In genomic region chr10:4059471-4060138, GRCh38 we compare ENCODE assay signal across 14 cellular contexts.
DNase-seq lines count a peak whose midpoint lies in the region; ATAC-seq, FAIRE-seq and TF ChIP-seq lines count a peak whose summit lies in the region.
"Had no signal": no experiment of that assay in that cellular context is flagged by ENCODE, and none has a peak within 500 bp of the region (broad histone marks: within the 10 kb centered on the region; RNA-seq: fewer than 3 reads in every experiment).

No MANE protein-coding gene starts in this region.

- H3K4me1 ChIP-seq in Panc1 (ENCODE audit: control insufficient read depth, insufficient read depth, low read length) (peaks cover 39% of the 10 kb centered on the region), H1 (replicated peaks in 1 of 4; ENCODE audit: control insufficient read depth in 3 of 4, insufficient read depth in 4 of 4, low read length in 3 of 4) (no peaks in the 10 kb centered on the region), vagina (peaks cover 55% of the 10 kb centered on the region)

- TF ChIP-seq RAD21 in H1 (IDR thresholded peaks at IDR 0.05 in 1 of 2, conservative IDR thresholded peaks at IDR 0.05 in 1 of 2; ENCODE audit: low read depth in 2 of 2, low read length in 2 of 2) = no peak

- H3K9me3 ChIP-seq in Panc1 (ENCODE audit: control insufficient read depth, insufficient read depth, low read depth, low read length) = no peaks in the 10 kb centered on the region; the same call in 1 of the 2 replicates
- H3K9me3 ChIP-seq in H1 (ENCODE audit: insufficient read depth in 2 of 2, low read depth in 1 of 2, low read length in 1 of 2) = no peaks in the 10 kb centered on the region
- no peaks in the 10 kb centered on the region for H3K9me3 ChIP-seq in vagina
- H3K9me3 ChIP-seq: left ventricle myocardium inferior had no signal

- H2BK12ac ChIP-seq in H1 (ENCODE audit: low read depth, low read length) = no peak overlapping the region

- no peaks in the 10 kb centered on the region for H4K20me1 ChIP-seq in H1 (replicated peaks in 1 of 2; ENCODE audit: control insufficient read depth in 1 of 2, insufficient read depth in 2 of 2, low read length in 2 of 2)

- no peaks in the 10 kb centered on the region for H3K23me2 ChIP-seq in H1 (ENCODE audit: low read depth, low read length)

- H3K14ac ChIP-seq in H1 (ENCODE audit: insufficient read length) = no peak overlapping the region

- H2AFZ ChIP-seq in H1 (ENCODE audit: low read length) = 0 out of 2 replicates have a peak overlapping the region, but pooled peaks have one; percentile 23
- H2AFZ ChIP-seq: hepatocyte had no signal

- H2BK5ac ChIP-seq in H1 (ENCODE audit: low read depth, low read length) = no peak overlapping the region

- in situ Hi-C loops in Panc1 (cut with HindIII; ENCODE audit: low pct_unique_long_range_greater_than_20kb, low sequenced_read_pairs) = no loop called here
- in situ Hi-C loops in brain microvascular endothelial cell (cut with HindIII; ENCODE audit: low pct_ligation_motif_present, low sequenced_read_pairs) = no loop called here

- no peaks in the 10 kb centered on the region for H3K79me1 ChIP-seq in H1 (ENCODE audit: low read depth, low read length)

- DNase-seq in activated naive CD4-positive, alpha-beta T cell treated with anti-CD3 and anti-CD28 coated beads, Interleukin-2, amount 10 ng/mL, durations not matched to agents 7 days and 5 days = peak; percentile 49
- DNase-seq in activated naive CD4-positive, alpha-beta T cell treated with anti-CD3 and anti-CD28 coated beads, Interleukin-2, amount 50 U/mL, for 16 hours = no peak
- DNase-seq in Panc1 (ENCODE audit: low read depth, low spot score) = no peak
- DNase-seq in H1 (ENCODE audit: low read depth in 1 of 2, low spot score in 2 of 2) = no peak
- no peak for DNase-seq in vagina (ENCODE audit: extremely low spot score in 2 of 2)
- DNase-seq in DMS153 (lab: John Stamatoyannopoulos, UW) = no peak
- no peak for DNase-seq in brain microvascular endothelial cell
- DNase-seq in DMS79 (lab: John Stamatoyannopoulos, UW) = no peak
- DNase-seq: activated T-cell treated with anti-CD3 and anti-CD28 coated beads, Interleukin-2, amount 50 U/mL, for 48 hours; left ventricle myocardium inferior had no signal

- no peak for TF ChIP-seq CTCF in Panc1 (IDR thresholded peaks at IDR 0.05)
- TF ChIP-seq CTCF in H1 (IDR thresholded peaks at IDR 0.05; ENCODE audit: control extremely low read depth in 1 of 3, insufficient read depth in 1 of 3, low read depth in 1 of 3, low read length in 3 of 3) = no peak
- TF ChIP-seq CTCF in vagina (IDR thresholded peaks at IDR 0.05) = no peak
- TF ChIP-seq CTCF in brain microvascular endothelial cell (IDR thresholded peaks at IDR 0.05; ENCODE audit: low read depth, low read length, missing control alignments) = no peak

- H3K36me3 ChIP-seq in Panc1 (ENCODE audit: control insufficient read depth, insufficient read depth, low read length) = no peaks in the 10 kb centered on the region
- H3K36me3 ChIP-seq in H1 (ENCODE audit: control insufficient read depth in 2 of 4, insufficient read depth in 4 of 4, low read length in 3 of 4) = no peaks in the 10 kb centered on the region
- H3K36me3 ChIP-seq in vagina = no peaks in the 10 kb centered on the region
- no peaks in the 10 kb centered on the region for H3K36me3 ChIP-seq in brain microvascular endothelial cell (replicated peaks)
- H3K36me3 ChIP-seq: left ventricle myocardium inferior had no signal

- POLR2A ChIA-PET in Panc1 (lab: Charles Lee) = interaction anchor here (0.9 to 1.1 kb wide), 2 partner anchors 24 to 208 kb away, joined by 3 read pairs; no protein-coding TSS in a partner anchor
- POLR2A ChIA-PET in H1 (lab: Charles Lee; ENCODE audit: partially characterized antibody) = no interaction called here

- no peak overlapping the region for H3K9ac ChIP-seq in H1 (replicated peaks in 1 of 4; ENCODE audit: extremely low read depth in 1 of 4, low read depth in 3 of 4, low read length in 3 of 4)

- no peak overlapping the region for H3K56ac ChIP-seq in H1 (replicated peaks; ENCODE audit: insufficient read length, low read depth, low read length)

- no peak overlapping the region for H2BK15ac ChIP-seq in H1 (ENCODE audit: low read length)

- no peak for ATAC-seq in Panc1

- no TSS peak for BruUV-seq in Panc1 (replicated peaks; lab: Mats Ljungman, UMichigan)

- no peak overlapping the region for H4K91ac ChIP-seq in H1 (replicated peaks; ENCODE audit: insufficient read length, low read length)

- H3K27me3 Mint-ChIP-seq in activated naive CD4-positive, alpha-beta T cell treated with anti-CD3 and anti-CD28 coated beads, Interleukin-2, amount 10 ng/mL, durations not matched to agents 7 days and 5 days = peaks cover 6% of the 10 kb centered on the region

- H4K5ac ChIP-seq in H1 (ENCODE audit: insufficient read length, low read depth, low read length) = no peak overlapping the region

- H3K27ac ChIP-seq in Panc1 (ENCODE audit: low read length) (peak overlapping the region; percentile 96), H1 (ENCODE audit: low read depth, low read length) (no peak overlapping the region), vagina (peak overlapping the region; percentile 69), brain microvascular endothelial cell (no peak overlapping the region)
- H3K27ac ChIP-seq: epithelial cell of prostate, hepatocyte, left ventricle myocardium inferior had no signal

- no peak overlapping the region for H3K4me3 ChIP-seq in Panc1 (ENCODE audit: low read depth in 2 of 2, low read length in 2 of 2)
- H3K4me3 ChIP-seq in H1 (ENCODE audit: extremely low read depth in 1 of 4, insufficient read depth in 2 of 4, low read depth in 3 of 4, low read length in 4 of 4) = no peak overlapping the region
- H3K4me3 ChIP-seq in vagina = no peak overlapping the region
- no peak overlapping the region for H3K4me3 ChIP-seq in brain microvascular endothelial cell (ENCODE audit: low read depth, low read length)
- H3K4me3 ChIP-seq: hepatocyte, left ventricle myocardium inferior had no signal

- H3K18ac ChIP-seq in H1 (ENCODE audit: extremely low read depth, low read length) = no peak overlapping the region

- TF ChIP-seq POLR2A in H1 (IDR thresholded peaks at IDR 0.05; ENCODE audit: control extremely low read depth in 1 of 2, low read depth in 2 of 2, low read length in 2 of 2) (no peak), vagina (IDR thresholded peaks at IDR 0.05) (no peak)

- intact Hi-C loops in Panc1 (cut with micrococcal nuclease; ENCODE audit: unreplicated experiment) = loop anchor here (10.0 kb wide), 1 partner anchor 105 kb away; no protein-coding TSS in a partner anchor
- intact Hi-C loops in vagina (cut with DNase I) = no loop called here

- no peaks in the 10 kb centered on the region for H3K79me2 ChIP-seq in H1 (ENCODE audit: control insufficient read depth in 1 of 2, insufficient read depth in 2 of 2, low read length in 2 of 2)
- H3K79me2 ChIP-seq: hepatocyte had no signal

- no peak overlapping the region for H3K4me3 Mint-ChIP-seq in activated naive CD4-positive, alpha-beta T cell treated with anti-CD3 and anti-CD28 coated beads, Interleukin-2, amount 10 ng/mL, durations not matched to agents 7 days and 5 days

- no peak for TF ChIP-seq EP300 in H1 (IDR thresholded peaks at IDR 0.05; ENCODE audit: borderline replicate concordance in 1 of 2, low read depth in 2 of 2, low read length in 2 of 2)

- peak overlapping the region; percentile 77 for H3K27ac Mint-ChIP-seq in activated naive CD4-positive, alpha-beta T cell treated with anti-CD3 and anti-CD28 coated beads, Interleukin-2, amount 10 ng/mL, durations not matched to agents 7 days and 5 days

- H3K4me2 ChIP-seq in H1 (ENCODE audit: insufficient read depth in 1 of 2, low read depth in 2 of 2, low read length in 2 of 2) = no peak overlapping the region
- H3K4me2 ChIP-seq: hepatocyte had no signal

- H2AK5ac ChIP-seq in H1 (ENCODE audit: low read depth, low read length) = no peak overlapping the region

- no peaks in the 10 kb centered on the region for H3K27me3 ChIP-seq in Panc1 (ENCODE audit: control insufficient read depth, insufficient read depth, low read length)
- no peaks in the 10 kb centered on the region for H3K27me3 ChIP-seq in H1 (replicated peaks in 1 of 4; ENCODE audit: control insufficient read depth in 3 of 4, extremely low read depth in 1 of 4, insufficient read depth in 3 of 4, low read length in 3 of 4)
- H3K27me3 ChIP-seq in vagina = no peaks in the 10 kb centered on the region
- H3K27me3 ChIP-seq in brain microvascular endothelial cell (replicated peaks) = no peaks in the 10 kb centered on the region
- H3K27me3 ChIP-seq: hepatocyte had no signal

- H3K36me3 Mint-ChIP-seq in activated naive CD4-positive, alpha-beta T cell treated with anti-CD3 and anti-CD28 coated beads, Interleukin-2, amount 10 ng/mL, durations not matched to agents 7 days and 5 days = peaks cover 4% of the 10 kb centered on the region

- peaks cover 37% of the 10 kb centered on the region for H3K4me1 Mint-ChIP-seq in activated naive CD4-positive, alpha-beta T cell treated with anti-CD3 and anti-CD28 coated beads, Interleukin-2, amount 10 ng/mL, durations not matched to agents 7 days and 5 days

- CTCF ChIA-PET in activated naive CD4-positive, alpha-beta T cell treated with anti-CD3 and anti-CD28 coated beads, Interleukin-2, amount 10 ng/mL, durations not matched to agents 7 days and 5 days (lab: Charles Lee) = interaction anchor here (0.7 to 1.0 kb wide), 3 partner anchors 9 to 90 kb away, joined by 3 to 6 read pairs (median 3); no protein-coding TSS in a partner anchor
- CTCF ChIA-PET in Panc1 (lab: Charles Lee) (interaction anchor here (0.6 kb wide), 1 partner anchor 869 kb away, joined by 9 read pairs; no protein-coding TSS in a partner anchor), H1 (lab: Charles Lee; ENCODE audit: partially characterized antibody) (interaction anchor here (0.9 kb wide), 1 partner anchor 46 kb away, joined by 3 read pairs; no protein-coding TSS in a partner anchor)

- no peak overlapping the region for H4K8ac ChIP-seq in H1 (ENCODE audit: extremely low read depth, insufficient read depth, low read length)

- no peaks in the 10 kb centered on the region for H3K9me3 Mint-ChIP-seq in activated naive CD4-positive, alpha-beta T cell treated with anti-CD3 and anti-CD28 coated beads, Interleukin-2, amount 10 ng/mL, durations not matched to agents 7 days and 5 days

- FAIRE-seq in H1 (lab: Jason Lieb, UNC) = no peak
- FAIRE-seq: bronchial epithelial cell, urothelium cell line had no signal

- no peak overlapping the region for H3K4ac ChIP-seq in H1 (replicated peaks; ENCODE audit: insufficient read length, low read depth, low read length)

- no peak overlapping the region for H2BK120ac ChIP-seq in H1 (replicated peaks; ENCODE audit: low read depth, low read length)

- WGBS in H1 (ENCODE audit: extremely low coverage in 1 of 2, insufficient coverage in 1 of 2, insufficient read length in 1 of 2, insufficient replicate concordance in 2 of 2, low coverage in 1 of 2, low lambda C conversion rate in 2 of 2, missing lambda C conversion rate in 1 of 2), 2 experiments = 84% methylated on average over 10 of the region's 11 CpGs; no CpG with 5 or more reads in 1 of the 2 experiments

- no peak overlapping the region for H2BK20ac ChIP-seq in H1 (ENCODE audit: low read length)

- H3K23ac ChIP-seq in H1 (ENCODE audit: insufficient read length) = no peak overlapping the region

Comparison
In these comparisons a context has a peak if more than half of its experiments do, and no peak if none do; other contexts are left out.
1. H3K27ac ChIP-seq: peak in Panc1 (single experiment) and vagina (single experiment); none in H1 (single experiment) and brain microvascular endothelial cell (single experiment).